1 cellular context compared by ENCODE assay signal in the genomic region with DNA sequence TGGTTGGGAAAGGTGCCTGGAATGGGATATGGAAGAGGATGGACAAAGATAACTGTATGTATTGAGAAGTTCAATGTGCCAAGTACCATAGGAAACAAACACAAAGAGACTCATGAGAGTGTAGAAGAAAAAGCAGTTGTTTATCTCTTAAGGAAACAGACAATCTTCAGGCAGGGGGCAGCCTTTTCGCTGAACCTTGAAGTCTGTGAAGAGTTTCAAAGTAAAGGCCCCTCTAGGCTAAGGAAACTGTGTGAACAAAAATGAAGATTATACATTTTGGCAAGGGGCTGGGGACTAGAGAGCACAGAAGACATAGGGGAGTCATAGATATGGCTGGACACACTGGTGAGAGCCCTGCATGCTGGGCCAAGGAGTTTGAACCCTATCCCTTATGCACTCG.
TF ChIP-seq lines count a peak whose summit lies in the region.

No MANE protein-coding gene starts in this region.

TF ChIP-seq in IMR-90, 13 proteins besides CTCF, POLR2A, EP300 and RAD21 (continued from another document):
- TF ChIP-seq, protein P1, sequence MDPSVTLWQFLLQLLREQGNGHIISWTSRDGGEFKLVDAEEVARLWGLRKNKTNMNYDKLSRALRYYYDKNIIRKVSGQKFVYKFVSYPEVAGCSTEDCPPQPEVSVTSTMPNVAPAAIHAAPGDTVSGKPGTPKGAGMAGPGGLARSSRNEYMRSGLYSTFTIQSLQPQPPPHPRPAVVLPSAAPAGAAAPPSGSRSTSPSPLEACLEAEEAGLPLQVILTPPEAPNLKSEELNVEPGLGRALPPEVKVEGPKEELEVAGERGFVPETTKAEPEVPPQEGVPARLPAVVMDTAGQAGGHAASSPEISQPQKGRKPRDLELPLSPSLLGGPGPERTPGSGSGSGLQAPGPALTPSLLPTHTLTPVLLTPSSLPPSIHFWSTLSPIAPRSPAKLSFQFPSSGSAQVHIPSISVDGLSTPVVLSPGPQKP (IDR thresholded peaks at IDR 0.05; ENCODE audit: borderline replicate concordance, low read depth, low read length), result no peak
- no peak for TF ChIP-seq MAFK (IDR thresholded peaks at IDR 0.05; ENCODE audit: low read depth, low read length)
- TF ChIP-seq FOS (IDR thresholded peaks at IDR 0.05; ENCODE audit: low read depth, low read length), result no peak
- TF ChIP-seq RCOR1 (IDR thresholded peaks at IDR 0.05; ENCODE audit: insufficient replicate concordance, low read length), result no peak
- TF ChIP-seq SMC3 (IDR thresholded peaks at IDR 0.05; ENCODE audit: low read depth, low read length), result no peak
